In genomic region chr16:5228369-5228768, GRCh38 we compare ENCODE assay signal across 19 cellular contexts.
"Had no signal": no experiment of that assay in that cellular context is flagged by ENCODE, and none has a peak within 500 bp of the region (broad histone marks: within the 10 kb centered on the region; RNA-seq: fewer than 3 reads in every experiment).

No MANE protein-coding gene starts in this region.

- H3K9me3 Mint-ChIP-seq: activated T-helper 17 cell treated with anti-CD3 and anti-CD28 coated beads, Interleukin-2, amount 50 U/mL, for 72 hours; dendritic cell treated with granulocyte-macrophage colony-stimulating factor and Interleukin-4, amounts not matched to agents 40 ng/mL and 50 ng/mL, for 4 days; natural killer cell treated with Interleukin-12 subunit alpha and Interleukin-12 subunit beta and Interleukin-15 and Interleukin-18, amount 100 ng/mL, for 72 hours; stimulated activated effector memory CD8-positive, alpha-beta T cell treated with anti-CD3 and anti-CD28 coated beads, Interleukin-12 subunit alpha, Interleukin-12 subunit beta, amount 100 ng/mL, for 72 hours had no signal

- H3K27ac ChIP-seq: breast epithelium, gastroesophageal sphincter, psoas muscle, thoracic aorta had no signal

- H3K9me3 ChIP-seq: breast epithelium, psoas muscle, thoracic aorta had no signal

- H3K36me3 Mint-ChIP-seq: natural killer cell treated with Interleukin-12 subunit alpha and Interleukin-12 subunit beta and Interleukin-15 and Interleukin-18, amount 100 ng/mL, for 72 hours; stimulated activated effector memory CD8-positive, alpha-beta T cell treated with anti-CD3 and anti-CD28 coated beads, Interleukin-12 subunit alpha, Interleukin-12 subunit beta, amount 100 ng/mL, for 72 hours had no signal

- H3K4me3 ChIP-seq: breast epithelium, gastroesophageal sphincter, psoas muscle, thoracic aorta had no signal

- H3K4me1 ChIP-seq: breast epithelium, gastroesophageal sphincter, psoas muscle had no signal

- H3K36me3 ChIP-seq: breast epithelium, gastroesophageal sphincter, thoracic aorta had no signal

- H3K4me1 Mint-ChIP-seq: activated T-helper 17 cell treated with anti-CD3 and anti-CD28 coated beads, Interleukin-2, amount 50 U/mL, for 72 hours; stimulated activated effector memory CD8-positive, alpha-beta T cell treated with anti-CD3 and anti-CD28 coated beads, Interleukin-12 subunit alpha, Interleukin-12 subunit beta, amount 100 ng/mL, for 72 hours had no signal

- DNase-seq: activated CD4-positive, alpha-beta T cell treated with anti-CD3 and anti-CD28 coated beads for 1 hour; activated CD4-positive, alpha-beta T cell treated with anti-CD3 and anti-CD28 coated beads, Interleukin-2, amount 50 U/mL, for 4 hours; activated naive CD4-positive, alpha-beta T cell treated with Interleukin-2 at 50 U/mL for 16 hours; activated T-cell treated with anti-CD3 and anti-CD28 coated beads for 4 hours; aorta; cerebellar nuclear complex; erythroblast; kidney glomerular epithelial cell; mesenchymal stem cell; occipital lobe; psoas muscle; stimulated activated CD4-positive, alpha-beta T cell treated with anti-CD3 and anti-CD28 coated beads, Interleukin-1b, Interleukin-23, amount 100 ng/mL, for 48 hours had no signal

- H3K4me3 Mint-ChIP-seq: activated T-helper 17 cell treated with anti-CD3 and anti-CD28 coated beads, Interleukin-2, amount 50 U/mL, for 72 hours; dendritic cell treated with granulocyte-macrophage colony-stimulating factor and Interleukin-4, amounts not matched to agents 40 ng/mL and 50 ng/mL, for 4 days; natural killer cell treated with Interleukin-12 subunit alpha and Interleukin-12 subunit beta and Interleukin-15 and Interleukin-18, amount 100 ng/mL, for 72 hours; stimulated activated effector memory CD8-positive, alpha-beta T cell treated with anti-CD3 and anti-CD28 coated beads, Interleukin-12 subunit alpha, Interleukin-12 subunit beta, amount 100 ng/mL, for 72 hours had no signal

- H3K27ac Mint-ChIP-seq: activated T-helper 17 cell treated with anti-CD3 and anti-CD28 coated beads, Interleukin-2, amount 50 U/mL, for 72 hours; dendritic cell treated with granulocyte-macrophage colony-stimulating factor and Interleukin-4, amounts not matched to agents 40 ng/mL and 50 ng/mL, for 4 days; natural killer cell treated with Interleukin-12 subunit alpha and Interleukin-12 subunit beta and Interleukin-15 and Interleukin-18, amount 100 ng/mL, for 72 hours; stimulated activated effector memory CD8-positive, alpha-beta T cell treated with anti-CD3 and anti-CD28 coated beads, Interleukin-12 subunit alpha, Interleukin-12 subunit beta, amount 100 ng/mL, for 72 hours had no signal
